In genomic region chr3:195442573-195443390, GRCh38 we compare ENCODE assay signal across 8 cellular contexts. TPM values are rescaled to one million over a fixed set of nuclear protein-coding genes. Genes with fewer than 3 reads are reported as not detected.
DNase-seq lines count a peak whose midpoint lies in the region; ATAC-seq and TF ChIP-seq lines count a peak whose summit lies in the region.

Gene ACAP2, minus strand, starts transcription at chr3:195443020. Its CDS starts 173 bp downstream, at chr3:195442847.

- peaks cover 5% of the 10 kb centered on the region for H4K20me1 ChIP-seq in osteoblast (ENCODE audit: insufficient read depth, low read length)

- H3K36me3 ChIP-seq in osteoblast (ENCODE audit: insufficient read depth, low read length): no peaks in the 10 kb centered on the region
- no peaks in the 10 kb centered on the region for H3K36me3 ChIP-seq in thoracic aorta

- peaks cover 51% of the 10 kb centered on the region for H3K4me1 Mint-ChIP-seq in activated naive CD8-positive, alpha-beta T cell (ENCODE audit: low read depth)

- peaks cover 11% of the 10 kb centered on the region for H3K4me1 ChIP-seq in osteoblast (ENCODE audit: insufficient read depth, low read length)
- peaks cover 14 to 20% of the 10 kb centered on the region in 2 donors for H3K4me1 ChIP-seq in thoracic aorta (ENCODE audit: control insufficient read depth in 1 of 2, low read depth in 2 of 2)

- CTCF ChIA-PET in GM10248 (lab: Yijun Ruan, JAX): interaction anchor here (1.0 to 2.3 kb wide), 5 partner anchors 9 to 172 kb away, joined by 3 to 7 read pairs (median 5); partner anchors contain the start of gene XXYLT1

- peak within 1 kb of the TSS; percentile 93 for H2AFZ ChIP-seq in osteoblast (ENCODE audit: low read length)

- DNase-seq in GM10248 (ENCODE audit: extremely low spot score) (peak; percentile 100), NCI-H1105 (lab: John Stamatoyannopoulos, UW) (peak; percentile 100), SKM-1 treated with dmso at 0.1 percent for 144 hours (lab: John Stamatoyannopoulos, UW; ENCODE audit: unreplicated experiment) (peak; percentile 100), glomerular visceral epithelial cell (ENCODE audit: extremely low spot score) (peak; percentile 99), osteoblast (ENCODE audit: insufficient read length, low spot score, missing footprints) (peak; percentile 100), thoracic aorta (ENCODE audit: low spot score) (peak; percentile 95)

- peak within 1 kb of the TSS; percentile 86 for H3K27ac Mint-ChIP-seq in activated naive CD8-positive, alpha-beta T cell

- TF ChIP-seq CTCF in GM10248 (IDR thresholded peaks at IDR 0.05; ENCODE audit: control extremely low read depth, extremely low read depth, low read depth, missing control alignments): no peak
- no peak for TF ChIP-seq CTCF in osteoblast (IDR thresholded peaks at IDR 0.05; ENCODE audit: extremely low read depth, low read depth, low read length)
- no peak for TF ChIP-seq CTCF in thoracic aorta (IDR thresholded peaks at IDR 0.05)

- ATAC-seq in HG02623 (IDR thresholded peaks at IDR 0.05; ENCODE audit: unreplicated experiment): peak; percentile 93
- peak; percentile 98 for ATAC-seq in thoracic aorta (ENCODE audit: insufficient number of reproducible peaks, low FRiP score, low read depth)

- H3K27me3 ChIP-seq in osteoblast (ENCODE audit: insufficient read depth, low read length): no peaks in the 10 kb centered on the region
- H3K27me3 ChIP-seq in thoracic aorta (replicated peaks; ENCODE audit: insufficient read depth): no peaks in the 10 kb centered on the region

- peak within 1 kb of the TSS; percentile 58 for H3K27ac ChIP-seq in osteoblast (ENCODE audit: low read depth, low read length)
- peak within 1 kb of the TSS; percentile 88 to 94 for H3K27ac ChIP-seq in thoracic aorta

- H3K79me2 ChIP-seq in osteoblast (ENCODE audit: insufficient read depth, low read length): peaks cover 50% of the 10 kb centered on the region

- peak within 1 kb of the TSS; percentile 90 for H3K4me2 ChIP-seq in osteoblast (ENCODE audit: insufficient read depth, low read length)

- H3K9me3 Mint-ChIP-seq in activated naive CD8-positive, alpha-beta T cell (ENCODE audit: low read depth): no peaks in the 10 kb centered on the region

- H3K9me3 ChIP-seq in osteoblast (ENCODE audit: low read depth, low read length) (no peaks in the 10 kb centered on the region), thoracic aorta (no peaks in the 10 kb centered on the region)

- POLR2A ChIA-PET in GM10248 (lab: Yijun Ruan, JAX): interaction anchor here (1.0 to 1.2 kb wide), 3 partner anchors 48 to 171 kb away, joined by 3 to 5 read pairs (median 4); partner anchors contain the start of gene XXYLT1

- H3K4me3 Mint-ChIP-seq in activated naive CD8-positive, alpha-beta T cell: peak within 1 kb of the TSS; percentile 90

- peaks cover 3% of the 10 kb centered on the region for H3K36me3 Mint-ChIP-seq in activated naive CD8-positive, alpha-beta T cell

- H3K4me3 ChIP-seq in osteoblast (ENCODE audit: insufficient read depth, low read length): peak within 1 kb of the TSS; percentile 86
- peak within 1 kb of the TSS; percentile 83 for H3K4me3 ChIP-seq in thoracic aorta

- no peaks in the 10 kb centered on the region for H3K27me3 Mint-ChIP-seq in activated naive CD8-positive, alpha-beta T cell

RNA-seq across cellular contexts. Expression of gene ACAP2, which starts in this region (rescaled TPM):
- total RNA-seq in osteoblast (115 and 121 TPM in 2 replicates), thoracic aorta (10 to 100 TPM; 32.2 to 56.7 TPM)

Comparison
In these comparisons a context has a peak if more than half of its experiments do, and no peak if none do; other contexts are left out.
1. Peak in every context shown above with its lines: DNase-seq, ATAC-seq, H3K4me3 ChIP-seq and H3K27ac ChIP-seq.